ENCODE assay signal across 11 cellular contexts in genomic region chr12:105820407-105821140, GRCh38.
DNase-seq lines count a peak whose midpoint lies in the region; ATAC-seq and TF ChIP-seq lines count a peak whose summit lies in the region.
"Had no signal": no experiment of that assay in that cellular context is flagged by ENCODE, and none has a peak within 500 bp of the region (broad histone marks: within the 10 kb centered on the region; RNA-seq: fewer than 3 reads in every experiment).

No MANE protein-coding gene starts in this region.

- no peak overlapping the region for H4K12ac ChIP-seq in trophoblast cell (ENCODE audit: low read depth, low read length)

- peak; percentile 20; the same call in 1 of the 2 replicates for ATAC-seq in WTC11
- ATAC-seq in HG03520 (IDR thresholded peaks at IDR 0.05; ENCODE audit: unreplicated experiment) = no peak
- no peak for ATAC-seq in activated naive CD4-positive, alpha-beta T cell treated with anti-CD3 and anti-CD28 coated beads, Interleukin-2, amount 50 U/mL, for 72 hours
- ATAC-seq: Panc1 had no signal

- no peaks in the 10 kb centered on the region for H3K27me3 Mint-ChIP-seq in WTC11 (ENCODE audit: low read depth)

- no peak overlapping the region for H3K4me2 ChIP-seq in trophoblast cell (ENCODE audit: low read length)

- CTCF ChIA-PET in WTC11 (lab: Charles Lee) = no interaction called here

- H3K9me3 ChIP-seq in trophoblast cell (ENCODE audit: insufficient read depth, low read depth, low read length) = no peaks in the 10 kb centered on the region

- H2AK5ac ChIP-seq in trophoblast cell (ENCODE audit: low read length) = no peak overlapping the region

- H3K23ac ChIP-seq in trophoblast cell (ENCODE audit: low read length) = no peak overlapping the region

- WGBS in trophoblast cell (ENCODE audit: extremely low coverage, insufficient coverage, insufficient read length) = no CpG with 5 or more reads among the region's 5 CpGs

- peaks cover 17% of the 10 kb centered on the region for H3K4me1 Mint-ChIP-seq in WTC11

- H4K91ac ChIP-seq in trophoblast cell (ENCODE audit: low read depth, low read length) = peak overlapping the region; percentile 17

- H3K9me3 Mint-ChIP-seq in WTC11 = no peaks in the 10 kb centered on the region; the same call in none of the 2 replicates
- H3K9me3 Mint-ChIP-seq in activated naive CD4-positive, alpha-beta T cell treated with anti-CD3 and anti-CD28 coated beads, Interleukin-2, amount 50 U/mL, for 72 hours = peaks cover 6% of the 10 kb centered on the region in 2 donors

- no peaks in the 10 kb centered on the region for H3K79me2 ChIP-seq in trophoblast cell (ENCODE audit: control insufficient read depth, insufficient read depth, low read length, poor library complexity)

- H4K8ac ChIP-seq in trophoblast cell (ENCODE audit: low read depth, low read length) = no peak overlapping the region

- H2AFZ ChIP-seq in trophoblast cell (ENCODE audit: insufficient read depth, low read length, poor library complexity) = no peak overlapping the region

- H3K36me3 ChIP-seq in trophoblast cell (ENCODE audit: control insufficient read depth in 1 of 2, insufficient read depth in 2 of 2, low read length in 2 of 2) = no peaks in the 10 kb centered on the region

- H3K27ac ChIP-seq in trophoblast cell (ENCODE audit: low read depth, low read length) = no peak overlapping the region

- no peaks in the 10 kb centered on the region for H3K27me3 ChIP-seq in trophoblast cell (ENCODE audit: insufficient read depth, low read length)

- no peak overlapping the region for H3K4ac ChIP-seq in trophoblast cell (ENCODE audit: low read depth, low read length)

- peaks cover 3% of the 10 kb centered on the region for H3K79me1 ChIP-seq in trophoblast cell (ENCODE audit: low read length)

- DNase-seq in DMS79 treated with DMSO at 0.1 percent for 48 hours (lab: John Stamatoyannopoulos, UW) = peak; percentile 65
- DNase-seq in WTC11 (ENCODE audit: low spot score) = no peak
- peak; percentile 3 for DNase-seq in glomerular visceral epithelial cell (ENCODE audit: extremely low spot score)
- peak in 1 of 2 donors; percentile 7 for DNase-seq in trophoblast cell
- DNase-seq in activated CD4-positive, CD25-positive, alpha-beta regulatory T cell (lab: John Stamatoyannopoulos, UW) = no peak
- no peak for DNase-seq in stimulated activated CD4-positive, alpha-beta T cell treated with anti-CD3 and anti-CD28 coated beads, Interleukin-15, amount 100 ng/mL, for 24 hours
- DNase-seq in activated naive CD4-positive, alpha-beta T cell treated with anti-CD3 and anti-CD28 coated beads, Interleukin-2, amount 50 U/mL, for 72 hours (ENCODE audit: low spot score in 2 of 2) = no peak
- DNase-seq: activated CD4-positive, alpha-beta T cell treated with anti-CD3 and anti-CD28 coated beads, Interleukin-2, amount 50 U/mL, for 48 hours; cerebellar nuclear complex had no signal

- no peak overlapping the region for H3K14ac ChIP-seq in trophoblast cell (ENCODE audit: low read length)

- no peak overlapping the region for H2BK12ac ChIP-seq in trophoblast cell (ENCODE audit: low read length)

- H2BK5ac ChIP-seq in trophoblast cell (ENCODE audit: low read depth, low read length, poor library complexity) = no peak overlapping the region

- POLR2A ChIA-PET in WTC11 (lab: Charles Lee) = interaction anchor here (0.8 kb wide), 1 partner anchor 43 kb away, joined by 3 read pairs; no protein-coding TSS in a partner anchor

- no peak for TF ChIP-seq CTCF in WTC11 (IDR thresholded peaks at IDR 0.05)

- H3K4me3 Mint-ChIP-seq in WTC11 = no peak overlapping the region

- no peak overlapping the region for H3K4me3 ChIP-seq in trophoblast cell (ENCODE audit: low read depth, low read length)

- H3K4me1 ChIP-seq in trophoblast cell (ENCODE audit: control insufficient read depth in 1 of 2, insufficient read depth in 2 of 2, low read length in 2 of 2) = no peaks in the 10 kb centered on the region

- H3K9ac ChIP-seq in trophoblast cell (ENCODE audit: low read length) = no peak overlapping the region

- H2BK120ac ChIP-seq in trophoblast cell (ENCODE audit: insufficient read depth, low read length, poor library complexity) = no peak overlapping the region

- H3K27ac Mint-ChIP-seq in WTC11 = no peak overlapping the region
- H3K27ac Mint-ChIP-seq in activated naive CD4-positive, alpha-beta T cell treated with anti-CD3 and anti-CD28 coated beads, Interleukin-2, amount 50 U/mL, for 72 hours = no peak overlapping the region

- no peaks in the 10 kb centered on the region for H3K36me3 Mint-ChIP-seq in WTC11
- H3K36me3 Mint-ChIP-seq in activated naive CD4-positive, alpha-beta T cell treated with anti-CD3 and anti-CD28 coated beads, Interleukin-2, amount 50 U/mL, for 72 hours = no peaks in the 10 kb centered on the region

- no peak overlapping the region for H3K18ac ChIP-seq in trophoblast cell (ENCODE audit: low read length)

TF ChIP-seq in WTC11, 78 proteins besides CTCF, POLR2A, EP300 and RAD21 (continues in another document):
- TF ChIP-seq ZNF317 (CRISPR knock-in tag; IDR thresholded peaks at IDR 0.05; ENCODE audit: borderline replicate concordance, low read depth) = no peak
- TF ChIP-seq ARID4B (CRISPR knock-in tag; IDR thresholded peaks at IDR 0.05; ENCODE audit: borderline replicate concordance) = no peak
- TF ChIP-seq STAT6 (CRISPR knock-in tag; conservative IDR thresholded peaks at IDR 0.05; ENCODE audit: low read depth) = no peak
- no peak for TF ChIP-seq E2F4 (CRISPR knock-in tag; IDR thresholded peaks at IDR 0.05; ENCODE audit: borderline replicate concordance, low read depth)
- no peak for TF ChIP-seq CDX4 (CRISPR knock-in tag; IDR thresholded peaks at IDR 0.05; ENCODE audit: borderline replicate concordance)
- no peak for TF ChIP-seq TCF7 (CRISPR knock-in tag; IDR thresholded peaks at IDR 0.05; ENCODE audit: low read depth)
- no peak for TF ChIP-seq SMAD4 (CRISPR knock-in tag; IDR thresholded peaks at IDR 0.05)

Comparison
In these comparisons a context has a peak if more than half of its experiments do, and no peak if none do; other contexts are left out.
1. DNase-seq: peak in DMS79 treated with DMSO at 0.1 percent for 48 hours (single experiment) and glomerular visceral epithelial cell (single experiment); none in WTC11 (single experiment), activated CD4-positive, CD25-positive, alpha-beta regulatory T cell (0 of 4), stimulated activated CD4-positive, alpha-beta T cell treated with anti-CD3 and anti-CD28 coated beads, Interleukin-15, amount 100 ng/mL, for 24 hours (single experiment) and activated naive CD4-positive, alpha-beta T cell treated with anti-CD3 and anti-CD28 coated beads, Interleukin-2, amount 50 U/mL, for 72 hours (0 of 2).